In genomic region chr1:230891984-230892383, GRCh38 we compare ENCODE assay signal across 19 cellular contexts. TPM values are rescaled to one million over a fixed set of nuclear protein-coding genes. Genes with fewer than 3 reads are reported as not detected.
A peak's percentile ranks its signal among the peaks of the same experiment; 100 is the strongest.
DNase-seq lines count a peak whose midpoint lies in the region; ATAC-seq and TF ChIP-seq lines count a peak whose summit lies in the region.
"Had no signal": no experiment of that assay in that cellular context is flagged by ENCODE, and none has a peak within 500 bp of the region (broad histone marks: within the 10 kb centered on the region; RNA-seq: fewer than 3 reads in every experiment).

No MANE protein-coding gene starts in this region.

- no peak overlapping the region for H3K4me2 ChIP-seq in osteoblast (ENCODE audit: insufficient read depth, low read length)

- H2AFZ ChIP-seq in osteoblast (ENCODE audit: low read length): peak overlapping the region; percentile 23

- H3K4me1 ChIP-seq in osteoblast (ENCODE audit: insufficient read depth, low read length): peaks cover 4% of the 10 kb centered on the region
- H3K4me1 ChIP-seq in gastrocnemius medialis: no peaks in the 10 kb centered on the region

- H3K27me3 ChIP-seq in osteoblast (ENCODE audit: insufficient read depth, low read length): no peaks in the 10 kb centered on the region
- H3K27me3 ChIP-seq in gastrocnemius medialis: no peaks in the 10 kb centered on the region
- H3K27me3 ChIP-seq: SJCRH30 had no signal

- no peak for TF ChIP-seq POLR2A in gastrocnemius medialis (IDR thresholded peaks at IDR 0.05)

- TF ChIP-seq CTCF in GM13976 (IDR thresholded peaks at IDR 0.05; ENCODE audit: borderline replicate concordance, control extremely low read depth, extremely low read depth, insufficient read depth, missing control alignments) (no peak), osteoblast (IDR thresholded peaks at IDR 0.05; ENCODE audit: extremely low read depth, low read depth, low read length) (no peak), gastrocnemius medialis (IDR thresholded peaks at IDR 0.05 in 4 of 5, conservative IDR thresholded peaks at IDR 0.05 in 1 of 5) (no peak)

- H3K4me3 ChIP-seq in osteoblast (ENCODE audit: insufficient read depth, low read length): no peak overlapping the region
- H3K4me3 ChIP-seq in gastrocnemius medialis: no peak overlapping the region
- H3K4me3 ChIP-seq: dorsolateral prefrontal cortex, SJCRH30 had no signal

- intact Hi-C loops in gastrocnemius medialis (cut with DNase I; ENCODE audit: low total_unique reads): no loop called here

- in situ Hi-C loops in GM13976 (cut with MboI; ENCODE audit: low sequenced_read_pairs, unreplicated experiment): no loop called here
- in situ Hi-C loops in gastrocnemius medialis (cut with MboI; ENCODE audit: low sequenced_read_pairs in 4 of 4): no loop called here

- no peaks in the 10 kb centered on the region for H3K79me2 ChIP-seq in osteoblast (ENCODE audit: insufficient read depth, low read length)

- H3K27ac ChIP-seq in osteoblast (ENCODE audit: low read depth, low read length): no peak overlapping the region
- H3K27ac ChIP-seq in gastrocnemius medialis: no peak overlapping the region
- H3K27ac ChIP-seq: dorsolateral prefrontal cortex, epithelial cell of prostate, SJCRH30 had no signal

- H3K36me3 ChIP-seq in osteoblast (ENCODE audit: insufficient read depth, low read length) (no peaks in the 10 kb centered on the region), gastrocnemius medialis (no peaks in the 10 kb centered on the region)
- H3K36me3 ChIP-seq: SJCRH30 had no signal

- DNase-seq in GM13976 (ENCODE audit: low spot score) (peak; percentile 36), osteoblast (ENCODE audit: insufficient read length, low spot score, missing footprints) (no peak), NCI-H82 (lab: John Stamatoyannopoulos, UW) (no peak), gastrocnemius medialis (no peak), GOT3 (lab: John Stamatoyannopoulos, UW) (no peak)
- DNase-seq: activated CD4-positive, alpha-beta T cell treated with anti-CD3 and anti-CD28 coated beads, Interleukin-2, amount 10 ng/mL, durations not matched to agents 7 days and 5 days; activated CD8-positive, alpha-beta memory T cell treated with anti-CD3 and anti-CD28 coated beads, Interleukin-2, amount 50 U/mL, for 48 hours; activated effector memory CD4-positive, alpha-beta T cell treated with anti-CD3 and anti-CD28 coated beads, Interleukin-2, amount 50 U/mL, for 16 hours; amniotic stem cell; CD4-positive, alpha-beta memory T cell; central memory CD4-positive, alpha-beta T cell; dorsolateral prefrontal cortex; MM.1S; NCI-H2171 treated with DMSO at 0.1 percent for 48 hours; stimulated activated CD8-positive, alpha-beta memory T cell treated with anti-CD3 and anti-CD28 coated beads, Interleukin-4, amount 100 ng/mL, for 48 hours had no signal

- no peaks in the 10 kb centered on the region for H4K20me1 ChIP-seq in osteoblast (ENCODE audit: insufficient read depth, low read length)

- peak; percentile 69 for ATAC-seq in GM21717 (IDR thresholded peaks at IDR 0.05; ENCODE audit: unreplicated experiment)
- ATAC-seq in HG03520 (IDR thresholded peaks at IDR 0.05; ENCODE audit: unreplicated experiment): peak; percentile 47
- no peak for ATAC-seq in gastrocnemius medialis

- H3K9me3 ChIP-seq in osteoblast (ENCODE audit: low read depth, low read length) (no peaks in the 10 kb centered on the region), gastrocnemius medialis (no peaks in the 10 kb centered on the region)
- H3K9me3 ChIP-seq: SJCRH30 had no signal

RNA-seq across cellular contexts. Expression of gene C1orf198, which starts 23.7 kb away (rescaled TPM):
- 251 and 352 TPM in 2 replicates for total RNA-seq in osteoblast
- 100 to 1,000 TPM; 281 to 590 (median 339) TPM for total RNA-seq in gastrocnemius medialis

Comparison
In these comparisons a context has a peak if more than half of its experiments do, and no peak if none do; other contexts are left out.
1. ATAC-seq: peak in GM21717 (single experiment) and HG03520 (single experiment); none in gastrocnemius medialis (0 of 2).